Comparison of ENCODE assay signal across 17 cellular contexts in the genomic region with DNA sequence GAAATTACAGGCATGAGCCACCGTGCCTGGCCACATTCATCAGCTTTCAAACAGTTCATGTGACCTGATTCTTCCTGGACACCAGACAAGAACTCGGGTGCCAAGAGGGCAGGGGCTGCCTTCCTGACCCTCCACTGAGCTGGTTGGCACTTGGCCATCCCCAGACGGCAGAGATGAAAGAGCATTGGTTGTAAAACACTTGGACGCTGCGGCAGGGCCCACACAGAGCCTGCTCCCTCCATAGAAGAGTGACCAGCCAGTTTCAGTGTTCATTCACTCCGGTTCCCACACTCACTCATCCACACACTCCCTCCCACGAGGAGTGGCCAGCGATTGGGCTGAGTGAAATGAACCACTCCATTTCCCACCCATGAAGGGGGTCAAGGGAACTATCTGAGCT.
"Had no signal": no experiment of that assay in that cellular context is flagged by ENCODE, and none has a peak within 500 bp of the region (broad histone marks: within the 10 kb centered on the region; RNA-seq: fewer than 3 reads in every experiment).

No MANE protein-coding gene starts in this region.

- H3K4me3 Mint-ChIP-seq: immature natural killer cell; naive thymus-derived CD4-positive, alpha-beta T cell had no signal

- H3K36me3 Mint-ChIP-seq: immature natural killer cell; naive thymus-derived CD4-positive, alpha-beta T cell had no signal

- H3K36me3 ChIP-seq: esophagus muscularis mucosa, gastrocnemius medialis, neutrophil, uterus had no signal

- H3K4me3 ChIP-seq: esophagus muscularis mucosa, gastrocnemius medialis, psoas muscle, uterus had no signal

- H3K27ac ChIP-seq: epithelial cell of prostate, esophagus muscularis mucosa, gastrocnemius medialis, neutrophil, psoas muscle had no signal

- H3K4me1 ChIP-seq: gastrocnemius medialis, psoas muscle had no signal

- H3K27me3 ChIP-seq: esophagus muscularis mucosa, gastrocnemius medialis, neutrophil, uterus had no signal

- ATAC-seq: gastrocnemius medialis; naive thymus-derived CD4-positive, alpha-beta T cell; psoas muscle had no signal

- DNase-seq: cortex of kidney; effector memory CD4-positive, alpha-beta T cell; gastrocnemius medialis; immature natural killer cell; left cardiac atrium; mesendoderm; naive thymus-derived CD4-positive, alpha-beta T cell; psoas muscle; retina; small intestine; stimulated activated CD4-positive, alpha-beta T cell treated with anti-CD3 and anti-CD28 coated beads, Interleukin-2, amount 100 ng/mL, for 48 hours; stimulated activated naive CD4-positive, alpha-beta T cell treated with Interleukin-2 at 50 U/mL for 16 hours; trophoblast cell; uterus had no signal

- H3K4me1 Mint-ChIP-seq: immature natural killer cell; naive thymus-derived CD4-positive, alpha-beta T cell had no signal

- H3K27ac Mint-ChIP-seq: immature natural killer cell; naive thymus-derived CD4-positive, alpha-beta T cell had no signal
